Comparison of ENCODE assay signal across 28 cellular contexts in the genomic region with DNA sequence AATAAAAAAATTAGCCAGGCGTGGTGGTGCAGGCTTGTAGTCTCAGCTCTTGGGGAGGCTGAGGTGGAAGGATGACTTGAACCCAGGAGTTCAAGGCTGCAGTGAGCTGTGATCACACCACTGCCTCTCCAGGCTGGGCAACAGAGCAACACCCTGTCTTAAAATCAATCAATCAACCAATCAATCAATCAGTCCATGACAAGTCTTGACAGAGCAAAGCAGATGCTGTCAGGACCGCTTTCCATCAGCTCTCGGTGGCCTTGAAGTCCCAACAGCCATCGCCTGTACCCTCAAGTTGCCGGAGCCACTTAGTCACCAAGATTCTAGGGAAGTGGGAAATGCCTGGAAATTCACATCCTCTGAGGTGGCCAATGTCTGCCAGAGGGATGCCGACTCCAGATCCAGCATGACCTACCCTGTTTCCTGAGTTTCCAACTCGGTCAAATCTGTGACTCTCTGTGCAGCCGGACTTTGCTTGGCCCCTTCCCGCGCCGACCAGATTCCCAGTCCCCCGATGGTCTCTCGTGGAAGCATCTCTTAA. TPM values are rescaled to one million over a fixed set of nuclear protein-coding genes. Genes with fewer than 3 reads are reported as not detected.
DNase-seq lines count a peak whose midpoint lies in the region; ATAC-seq and TF ChIP-seq lines count a peak whose summit lies in the region.
"Had no signal": no experiment of that assay in that cellular context is flagged by ENCODE, and none has a peak within 500 bp of the region (broad histone marks: within the 10 kb centered on the region; RNA-seq: fewer than 3 reads in every experiment).

No MANE protein-coding gene starts in this region.

- intact Hi-C loops in IMR-90 (cut with micrococcal nuclease) (no loop called here), prostate gland (cut with DNase I) (no loop called here)

- no TSS peak for BruUV-seq in IMR-90 (replicated peaks; lab: Mats Ljungman, UMichigan)

- peak; percentile 67 for DNase-seq in CD1c-positive myeloid dendritic cell (ENCODE audit: extremely low spot score)
- peak; percentile 19 for DNase-seq in IMR-90
- peak; percentile 26 for DNase-seq in astrocyte of the hippocampus (ENCODE audit: low read depth, low spot score)
- no peak for DNase-seq in prostate gland (ENCODE audit: low spot score)
- DNase-seq in naive thymus-derived CD8-positive, alpha-beta T cell: no peak
- DNase-seq in activated CD4-positive, alpha-beta T cell treated with anti-CD3 and anti-CD28 coated beads for 1 hour: no peak
- DNase-seq: activated CD4-positive, alpha-beta T cell treated with anti-CD3 and anti-CD28 coated beads, Interleukin-2, amount 10 ng/mL, durations not matched to agents 7 days and 5 days; activated T-cell treated with anti-CD3 and anti-CD28 coated beads, Interleukin-2, amount 50 U/mL, for 24 hours; CD4-positive, CD25-positive, alpha-beta regulatory T cell; effector CD8-positive, alpha-beta T cell; erythroblast; NCI-H1694; nephron progenitor cell; pancreas; spleen; upper lobe of right lung; WERI-Rb-1 had no signal

- H3K4me1 ChIP-seq in IMR-90 (ENCODE audit: control insufficient read depth, insufficient read depth, low read length) (peaks cover 2% of the 10 kb centered on the region), mesodermal cell (ENCODE audit: control insufficient read depth, insufficient read depth, low read length, poor library complexity, severe bottlenecking) (peaks cover 15% of the 10 kb centered on the region), prostate gland (replicated peaks) (no peaks in the 10 kb centered on the region)
- H3K4me1 ChIP-seq: body of pancreas, pancreas, upper lobe of right lung had no signal

- no peak for TF ChIP-seq CTCF in IMR-90 (conservative IDR thresholded peaks at IDR 0.05; ENCODE audit: low read depth, low read length)
- no peak for TF ChIP-seq CTCF in prostate gland (IDR thresholded peaks at IDR 0.05)

- no peak overlapping the region; the same call in 1 of the 2 replicates for H2AK5ac ChIP-seq in IMR-90 (ENCODE audit: low read depth, low read length)

- no peaks in the 10 kb centered on the region for H3K9me3 ChIP-seq in IMR-90 (ENCODE audit: control insufficient read depth, insufficient read depth, low read length)
- no peaks in the 10 kb centered on the region for H3K9me3 ChIP-seq in mesodermal cell (ENCODE audit: control insufficient read depth, low read length)
- no peaks in the 10 kb centered on the region for H3K9me3 ChIP-seq in prostate gland
- H3K9me3 ChIP-seq: body of pancreas, pancreas, spleen, upper lobe of right lung had no signal

- H4K91ac ChIP-seq in IMR-90 (ENCODE audit: insufficient read depth, low read depth, low read length): no peak overlapping the region

- in situ Hi-C loops in IMR-90 (cut with MboI; ENCODE audit: low sequenced_read_pairs): no loop called here

- POLR2A ChIA-PET in IMR-90 (lab: Charles Lee; ENCODE audit: unreplicated experiment): no interaction called here
- POLR2A ChIA-PET in naive thymus-derived CD8-positive, alpha-beta T cell (lab: Charles Lee): no interaction called here

- H2AK9ac ChIP-seq in IMR-90 (replicated peaks; ENCODE audit: low read depth, low read length, poor library complexity): no peak overlapping the region

- H3K27ac Mint-ChIP-seq in naive thymus-derived CD8-positive, alpha-beta T cell: no peak overlapping the region
- H3K27ac Mint-ChIP-seq: activated CD4-positive, alpha-beta T cell treated with anti-CD3 and anti-CD28 coated beads, Interleukin-2, amount 10 ng/mL, durations not matched to agents 7 days and 5 days; activated T-cell treated with anti-CD3 and anti-CD28 coated beads, Interleukin-2, amount 50 U/mL, for 24 hours; CD4-positive, CD25-positive, alpha-beta regulatory T cell; nephron progenitor cell had no signal

- no peak overlapping the region; the same call in 1 of the 2 replicates for H3K23ac ChIP-seq in IMR-90 (ENCODE audit: low read depth, low read length)

- no peak overlapping the region for H3K18ac ChIP-seq in IMR-90 (ENCODE audit: low read depth, low read length)

- H3K9me3 Mint-ChIP-seq in naive thymus-derived CD8-positive, alpha-beta T cell: no peaks in the 10 kb centered on the region
- H3K9me3 Mint-ChIP-seq: activated CD4-positive, alpha-beta T cell treated with anti-CD3 and anti-CD28 coated beads, Interleukin-2, amount 10 ng/mL, durations not matched to agents 7 days and 5 days; activated T-cell treated with anti-CD3 and anti-CD28 coated beads, Interleukin-2, amount 50 U/mL, for 24 hours; nephron progenitor cell had no signal

- dilution Hi-C loops in IMR-90 (cut with HindIII; ENCODE audit: low sequenced_read_pairs, unreplicated experiment): no loop called here

- peaks cover 3% of the 10 kb centered on the region for H3K9me1 ChIP-seq in IMR-90 (ENCODE audit: insufficient read depth, low read length)

- H3K27me3 ChIP-seq in IMR-90 (ENCODE audit: control insufficient read depth, insufficient read depth, low read length): peaks cover 12% of the 10 kb centered on the region
- H3K27me3 ChIP-seq in prostate gland (replicated peaks; ENCODE audit: insufficient read depth): no peaks in the 10 kb centered on the region
- H3K27me3 ChIP-seq: body of pancreas, pancreas, upper lobe of right lung had no signal

- CTCF ChIA-PET in IMR-90 (lab: Yijun Ruan, JAX): interaction anchor here (0.6 kb wide), 2 partner anchors 50 to 151 kb away, joined by 4 to 5 read pairs; no protein-coding TSS in a partner anchor

- peaks cover 0 to 2% (median 0%) of the 10 kb centered on the region in 4 donors for H3K4me1 Mint-ChIP-seq in naive thymus-derived CD8-positive, alpha-beta T cell
- H3K4me1 Mint-ChIP-seq: activated CD4-positive, alpha-beta T cell treated with anti-CD3 and anti-CD28 coated beads, Interleukin-2, amount 10 ng/mL, durations not matched to agents 7 days and 5 days; CD4-positive, CD25-positive, alpha-beta regulatory T cell; nephron progenitor cell had no signal

- H3K79me1 ChIP-seq in IMR-90 (ENCODE audit: low read depth in 1 of 2, low read length in 2 of 2): no peaks in the 10 kb centered on the region

- H3K4me3 ChIP-seq in IMR-90 (ENCODE audit: insufficient read depth, low read depth, low read length) (no peak overlapping the region), mesodermal cell (ENCODE audit: extremely low read depth, insufficient read depth, low read length, poor library complexity, severe bottlenecking) (no peak overlapping the region), prostate gland (no peak overlapping the region)
- H3K4me3 ChIP-seq: body of pancreas, pancreas, spleen, upper lobe of right lung had no signal

- H3K27me3 Mint-ChIP-seq in naive thymus-derived CD8-positive, alpha-beta T cell: peaks cover 0 to 22% (median 2%) of the 10 kb centered on the region in 5 donors
- H3K27me3 Mint-ChIP-seq: activated CD4-positive, alpha-beta T cell treated with anti-CD3 and anti-CD28 coated beads, Interleukin-2, amount 10 ng/mL, durations not matched to agents 7 days and 5 days had no signal

- ATAC-seq in IMR-90 (ENCODE audit: low read depth): no peak
- ATAC-seq in HG03025 (IDR thresholded peaks at IDR 0.05; ENCODE audit: low FRiP score, unreplicated experiment): no peak
- ATAC-seq in naive thymus-derived CD8-positive, alpha-beta T cell: no peak
- ATAC-seq: body of pancreas had no signal

- no peak overlapping the region for H3K9ac ChIP-seq in IMR-90 (ENCODE audit: low read depth, low read length)

- 0 out of 2 replicates have a peak overlapping the region, but pooled peaks have one; percentile 1 for H3K14ac ChIP-seq in IMR-90 (replicated peaks; ENCODE audit: low read depth, low read length)

- no peak overlapping the region for H2BK5ac ChIP-seq in IMR-90 (ENCODE audit: low read depth, low read length, poor library complexity, severe bottlenecking)

- no peak overlapping the region for H4K5ac ChIP-seq in IMR-90 (ENCODE audit: low read depth, low read length)

- no peak overlapping the region for H3K4me3 Mint-ChIP-seq in naive thymus-derived CD8-positive, alpha-beta T cell
- H3K4me3 Mint-ChIP-seq: activated CD4-positive, alpha-beta T cell treated with anti-CD3 and anti-CD28 coated beads, Interleukin-2, amount 10 ng/mL, durations not matched to agents 7 days and 5 days; activated T-cell treated with anti-CD3 and anti-CD28 coated beads, Interleukin-2, amount 50 U/mL, for 24 hours; CD4-positive, CD25-positive, alpha-beta regulatory T cell; nephron progenitor cell had no signal

- no peak for TF ChIP-seq RAD21 in IMR-90 (IDR thresholded peaks at IDR 0.05; ENCODE audit: low read length)

- H4K20me1 ChIP-seq in IMR-90 (ENCODE audit: insufficient read depth, low read length): 0 out of 2 replicates have a peak, but pooled peaks cover 3% of the 10 kb centered on the region

- no peaks in the 10 kb centered on the region for H3K36me3 ChIP-seq in IMR-90 (ENCODE audit: control insufficient read depth, insufficient read depth, low read length)
- no peaks in the 10 kb centered on the region for H3K36me3 ChIP-seq in mesodermal cell (ENCODE audit: control insufficient read depth, insufficient read depth, low read length)
- H3K36me3 ChIP-seq in prostate gland: no peaks in the 10 kb centered on the region
- H3K36me3 ChIP-seq: pancreas, spleen, upper lobe of right lung, WERI-Rb-1 had no signal

- 30% methylated on average over 2 of the region's 13 CpGs; no CpG with 5 or more reads in 1 of the 2 experiments for WGBS in IMR-90 (ENCODE audit: extremely low coverage in 2 of 2, insufficient read length in 1 of 2), 2 experiments
- 92 to 94% methylated on average over 8 to 11 of the region's 13 CpGs for WGBS in mesodermal cell (ENCODE audit: insufficient coverage in 2 of 2), 2 experiments
- 86% methylated on average over 13 of the region's 13 CpGs for WGBS in prostate gland

- H2BK20ac ChIP-seq in IMR-90 (ENCODE audit: low read depth, low read length): no peak overlapping the region

- no peak for TF ChIP-seq POLR2A in IMR-90 (IDR thresholded peaks at IDR 0.05; ENCODE audit: low read depth, low read length)
- TF ChIP-seq POLR2A in prostate gland (IDR thresholded peaks at IDR 0.05): no peak

- H3K4ac ChIP-seq in IMR-90 (ENCODE audit: low read depth, low read length): no peak overlapping the region; the same call in 1 of the 2 replicates

- no peak overlapping the region for H3K56ac ChIP-seq in IMR-90 (ENCODE audit: extremely low read depth, insufficient read depth, low read length)

- H3K4me2 ChIP-seq in IMR-90 (ENCODE audit: low read depth, low read length): no peak overlapping the region

- no peak overlapping the region for H2BK15ac ChIP-seq in IMR-90 (ENCODE audit: low read depth, low read length)

- H3K27ac ChIP-seq in IMR-90 (ENCODE audit: insufficient read depth, low read length): no peak overlapping the region
- peak overlapping the region; percentile 41 for H3K27ac ChIP-seq in mesodermal cell (ENCODE audit: low read depth, low read length, severe bottlenecking)
- H3K27ac ChIP-seq in prostate gland: no peak overlapping the region
- H3K27ac ChIP-seq: body of pancreas, pancreas, spleen, upper lobe of right lung, WERI-Rb-1 had no signal

- no peak overlapping the region for H2AFZ ChIP-seq in IMR-90 (replicated peaks; ENCODE audit: low read length, poor library complexity)

- H3K36me3 Mint-ChIP-seq in naive thymus-derived CD8-positive, alpha-beta T cell: no peaks in the 10 kb centered on the region
- H3K36me3 Mint-ChIP-seq: CD4-positive, CD25-positive, alpha-beta regulatory T cell had no signal

- no peak overlapping the region for H2BK120ac ChIP-seq in IMR-90 (ENCODE audit: low read depth, low read length)

- H4K8ac ChIP-seq in IMR-90 (ENCODE audit: low read depth in 2 of 2, low read length in 2 of 2): no peak overlapping the region

RNA-seq across cellular contexts. Expression of a gene that starts 0.9 kb away (rescaled TPM):
- total RNA-seq in IMR-90 (2012; rRNA removed): not detected in 2 replicates
- not detected in 2 replicates for polyA plus RNA-seq in IMR-90 (2012; rRNA removed)
- not detected in 2 replicates for polyA plus RNA-seq in IMR-90 (2012; cell fraction: cytosol; rRNA removed)
- 0.17 and 0.21 TPM in 2 replicates for polyA plus RNA-seq in IMR-90 (2012; cell fraction: nucleus; rRNA removed; ENCODE audit: low replicate concordance)
- not detected for polyA plus RNA-seq in mesodermal cell (2013, experiment 1 of 2)
- not detected for polyA plus RNA-seq in mesodermal cell (2013, experiment 2 of 2)
- total RNA-seq in prostate gland: not detected
- total RNA-seq in naive thymus-derived CD8-positive, alpha-beta T cell: not detected
- not detected for polyA plus RNA-seq in naive thymus-derived CD8-positive, alpha-beta T cell
- total RNA-seq: activated CD4-positive, alpha-beta T cell treated with anti-CD3 and anti-CD28 coated beads, Interleukin-2, amount 10 ng/mL, durations not matched to agents 7 days and 5 days; body of pancreas; CD4-positive, CD25-positive, alpha-beta regulatory T cell; chondrocyte; H1; kidney epithelial cell; mononuclear cell; NCI-H460; OCI-LY7; Right ventricle myocardium inferior had no signal
- polyA plus RNA-seq: AG04450; CD4-positive, CD25-positive, alpha-beta regulatory T cell; H1; pancreas had no signal

RNA-seq across cellular contexts. Expression of a gene that starts 42.5 kb away (rescaled TPM):
- total RNA-seq in IMR-90 (2012; rRNA removed) (not detected in 2 replicates), prostate gland (not detected)
- polyA plus RNA-seq in IMR-90 (2012; rRNA removed): not detected in 2 replicates
- polyA plus RNA-seq in IMR-90 (2012; cell fraction: cytosol; rRNA removed): 0.28 TPM in 1 of 2 replicates, not detected in the other
- 0.34 TPM in 1 of 2 replicates, not detected in the other for polyA plus RNA-seq in IMR-90 (2012; cell fraction: nucleus; rRNA removed; ENCODE audit: low replicate concordance)
- not detected for polyA plus RNA-seq in mesodermal cell (2013, experiment 1 of 2)
- not detected for polyA plus RNA-seq in mesodermal cell (2013, experiment 2 of 2)
- total RNA-seq in naive thymus-derived CD8-positive, alpha-beta T cell: not detected
- polyA plus RNA-seq in naive thymus-derived CD8-positive, alpha-beta T cell: not detected
- total RNA-seq: activated CD4-positive, alpha-beta T cell treated with anti-CD3 and anti-CD28 coated beads, Interleukin-2, amount 10 ng/mL, durations not matched to agents 7 days and 5 days; body of pancreas; CD4-positive, CD25-positive, alpha-beta regulatory T cell; chondrocyte; kidney epithelial cell; mononuclear cell; OCI-LY7; pancreas; Right ventricle myocardium inferior; spleen had no signal
- polyA plus RNA-seq: AG04450; CD4-positive, CD25-positive, alpha-beta regulatory T cell had no signal

Comparison
In these comparisons a context has a peak if more than half of its experiments do, and no peak if none do; other contexts are left out.
1. DNase-seq: peak in CD1c-positive myeloid dendritic cell (single experiment), IMR-90 (single experiment) and astrocyte of the hippocampus (single experiment); none in prostate gland (single experiment), naive thymus-derived CD8-positive, alpha-beta T cell (0 of 10) and activated CD4-positive, alpha-beta T cell treated with anti-CD3 and anti-CD28 coated beads for 1 hour (single experiment).